In the genomic region with DNA sequence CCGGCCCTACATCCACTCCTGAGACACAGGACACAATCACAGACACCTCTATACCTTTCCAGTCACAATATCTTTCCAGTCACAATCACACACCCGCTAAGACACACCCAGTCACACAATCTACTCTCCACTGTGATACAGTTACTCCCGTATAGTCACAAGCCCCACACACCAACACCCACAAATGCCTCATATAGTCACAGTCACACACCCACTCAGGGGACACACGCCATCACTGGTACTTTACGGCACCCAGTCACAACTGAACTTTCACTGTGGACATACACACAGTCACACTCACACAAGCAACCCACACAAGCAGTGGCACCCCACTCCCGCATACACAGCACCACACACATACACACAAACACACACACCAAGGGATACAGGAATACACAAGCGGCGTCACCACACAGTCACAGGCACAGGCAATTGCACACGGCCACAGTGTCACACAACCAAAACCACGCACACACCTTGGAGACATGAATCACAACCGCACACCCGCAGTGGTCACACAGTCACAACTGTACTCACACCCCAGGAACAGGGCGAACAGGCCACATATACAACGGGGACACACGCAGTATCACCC, we compare ENCODE assay signal across 8 cellular contexts. TPM values are rescaled to one million over a fixed set of nuclear protein-coding genes. Genes with fewer than 3 reads are reported as not detected.
DNase-seq lines count a peak whose midpoint lies in the region; ATAC-seq and TF ChIP-seq lines count a peak whose summit lies in the region.

No MANE protein-coding gene starts in this region.

- H3K36me3 ChIP-seq in testis (ENCODE audit: low read depth, missing control alignments): no peaks in the 10 kb centered on the region

- H3K9me3 ChIP-seq in testis: no peaks in the 10 kb centered on the region

- WGBS in testis, 2 donors: 25 to 37% methylated on average over 7 to 15 of the region's 15 CpGs

- no peak for TF ChIP-seq POLR2A in testis (IDR thresholded peaks at IDR 0.05)

- H3K4me1 ChIP-seq in testis: peaks cover 3% of the 10 kb centered on the region

- H3K4me3 ChIP-seq in testis: peak overlapping the region; percentile 74 to 79

- intact Hi-C loops in testis (cut with DNase I; ENCODE audit: low total_unique reads): no loop called here

- no peaks in the 10 kb centered on the region for H3K27me3 ChIP-seq in testis

- peaks cover 15% of the 10 kb centered on the region for H3K4me1 Mint-ChIP-seq in activated CD8-positive, alpha-beta T cell treated with anti-CD3 and anti-CD28 coated beads, Interleukin-2, amount 10 ng/mL, durations not matched to agents 7 days and 5 days (ENCODE audit: low read depth)

- ATAC-seq in activated CD8-positive, alpha-beta T cell treated with anti-CD3 and anti-CD28 coated beads, Interleukin-2, amount 10 ng/mL, durations not matched to agents 7 days and 5 days: no peak
- ATAC-seq in HG03139 (IDR thresholded peaks at IDR 0.05; ENCODE audit: unreplicated experiment) (no peak), HG03045 (IDR thresholded peaks at IDR 0.05; ENCODE audit: unreplicated experiment) (no peak)

- H3K27me3 Mint-ChIP-seq in activated CD8-positive, alpha-beta T cell treated with anti-CD3 and anti-CD28 coated beads, Interleukin-2, amount 10 ng/mL, durations not matched to agents 7 days and 5 days (ENCODE audit: low read depth): no peaks in the 10 kb centered on the region

- H3K27ac ChIP-seq in testis: peak overlapping the region; percentile 86 to 97

- POLR2A ChIA-PET in activated CD8-positive, alpha-beta T cell treated with anti-CD3 and anti-CD28 coated beads, Interleukin-2, amount 10 ng/mL, durations not matched to agents 7 days and 5 days (lab: Charles Lee): interaction anchor here (0.7 to 2.2 kb wide), 4 partner anchors 99 to 636 kb away, joined by 3 to 9 read pairs (median 6); partner anchors contain the start of genes POLR2I, TBCB, ZNF345 and ZNF566

- H3K27ac Mint-ChIP-seq in activated CD8-positive, alpha-beta T cell treated with anti-CD3 and anti-CD28 coated beads, Interleukin-2, amount 10 ng/mL, durations not matched to agents 7 days and 5 days: no peak overlapping the region

- no peak for TF ChIP-seq CTCF in testis (IDR thresholded peaks at IDR 0.05)

- DNase-seq in stimulated activated CD4-positive, alpha-beta T cell treated with anti-CD3 and anti-CD28 coated beads, Interleukin-15, amount 100 ng/mL, for 24 hours: peak; percentile 79
- no peak for DNase-seq in stimulated activated CD4-positive, alpha-beta T cell treated with anti-CD3 and anti-CD28 coated beads, Interleukin-4, amount 100 ng/mL, for 1 hour
- DNase-seq in activated CD8-positive, alpha-beta T cell treated with anti-CD3 and anti-CD28 coated beads, Interleukin-2, amount 10 ng/mL, durations not matched to agents 7 days and 5 days: peak; percentile 23
- DNase-seq in kidney tubule cell (ENCODE audit: low spot score): peak; percentile 56
- no peak for DNase-seq in testis
- no peak for DNase-seq in AG08396 (ENCODE audit: low spot score)

- H3K36me3 Mint-ChIP-seq in activated CD8-positive, alpha-beta T cell treated with anti-CD3 and anti-CD28 coated beads, Interleukin-2, amount 10 ng/mL, durations not matched to agents 7 days and 5 days (ENCODE audit: low read depth): peaks cover 10% of the 10 kb centered on the region

- no peaks in the 10 kb centered on the region for H3K9me3 Mint-ChIP-seq in activated CD8-positive, alpha-beta T cell treated with anti-CD3 and anti-CD28 coated beads, Interleukin-2, amount 10 ng/mL, durations not matched to agents 7 days and 5 days (ENCODE audit: insufficient read depth)

- CTCF ChIA-PET in activated CD8-positive, alpha-beta T cell treated with anti-CD3 and anti-CD28 coated beads, Interleukin-2, amount 10 ng/mL, durations not matched to agents 7 days and 5 days (lab: Charles Lee): interaction anchor here (1.9 kb wide), 1 partner anchor 86 kb away, joined by 13 read pairs; no protein-coding TSS in a partner anchor

- no peak overlapping the region for H3K4me3 Mint-ChIP-seq in activated CD8-positive, alpha-beta T cell treated with anti-CD3 and anti-CD28 coated beads, Interleukin-2, amount 10 ng/mL, durations not matched to agents 7 days and 5 days

RNA-seq across cellular contexts. Expression of gene ZNF565, which starts 0.6 kb away (rescaled TPM):
- total RNA-seq in activated CD8-positive, alpha-beta T cell treated with anti-CD3 and anti-CD28 coated beads, Interleukin-2, amount 10 ng/mL, durations not matched to agents 7 days and 5 days: 1 to 10 TPM; 2.2 to 2.7 TPM
- 10 to 100 TPM in 1 of 2 donors, 1 to 10 TPM in 1; 7.7 to 10.3 TPM for total RNA-seq in testis
- polyA plus RNA-seq in testis (ENCODE audit: insufficient read depth, low read depth, low replicate concordance): 11.6 TPM

RNA-seq across cellular contexts. Expression of gene ZNF146, which starts 1.0 kb away (rescaled TPM):
- 10 to 100 TPM; 61.7 to 63.8 TPM for total RNA-seq in activated CD8-positive, alpha-beta T cell treated with anti-CD3 and anti-CD28 coated beads, Interleukin-2, amount 10 ng/mL, durations not matched to agents 7 days and 5 days
- total RNA-seq in testis: 10 to 100 TPM; 37.1 to 40.4 TPM
- polyA plus RNA-seq in testis (ENCODE audit: insufficient read depth, low read depth, low replicate concordance): 12.9 TPM

Comparison
In these comparisons a context has a peak if more than half of its experiments do, and no peak if none do; other contexts are left out.
1. DNase-seq: peak in stimulated activated CD4-positive, alpha-beta T cell treated with anti-CD3 and anti-CD28 coated beads, Interleukin-15, amount 100 ng/mL, for 24 hours (single experiment), activated CD8-positive, alpha-beta T cell treated with anti-CD3 and anti-CD28 coated beads, Interleukin-2, amount 10 ng/mL, durations not matched to agents 7 days and 5 days (single experiment) and kidney tubule cell (single experiment); none in stimulated activated CD4-positive, alpha-beta T cell treated with anti-CD3 and anti-CD28 coated beads, Interleukin-4, amount 100 ng/mL, for 1 hour (single experiment), testis (single experiment) and AG08396 (single experiment).